ENCODE assay signal across 8 cellular contexts in the genomic region with DNA sequence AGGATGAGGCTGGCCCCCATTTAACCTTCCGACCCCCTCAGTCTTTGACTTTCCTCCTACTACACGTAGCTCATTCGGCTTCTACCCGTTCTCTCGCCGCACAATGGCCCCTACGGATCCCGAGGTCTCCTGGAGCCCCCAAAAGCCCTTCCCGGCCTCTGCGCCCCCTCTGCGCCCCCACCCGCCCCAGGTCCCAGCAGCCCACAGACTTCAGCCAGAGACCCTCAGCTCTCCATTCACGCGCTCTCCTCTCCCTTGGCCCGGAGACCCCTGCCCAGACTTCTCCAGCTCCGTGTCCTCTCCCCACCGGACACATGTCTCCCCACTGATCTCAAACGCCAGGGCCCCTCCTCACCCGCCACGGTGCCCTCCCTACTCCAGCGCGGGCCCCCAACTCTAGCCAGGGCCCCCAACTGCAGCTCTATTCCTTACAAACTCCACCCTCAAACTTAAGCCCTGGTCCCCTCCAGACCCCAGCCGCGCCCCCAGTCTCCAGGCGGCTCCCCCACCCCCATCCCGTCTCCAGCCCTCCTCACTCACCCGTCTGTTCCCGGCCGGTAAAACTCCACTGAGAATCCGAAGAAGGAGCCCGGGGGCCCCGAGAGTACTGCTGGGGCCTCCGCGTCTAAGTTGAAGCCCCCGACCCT. TPM values are rescaled to one million over a fixed set of nuclear protein-coding genes. Genes with fewer than 3 reads are reported as not detected.
DNase-seq lines count a peak whose midpoint lies in the region; ATAC-seq and TF ChIP-seq lines count a peak whose summit lies in the region.

No MANE protein-coding gene starts in this region.

- peak; percentile 7 to 48 for ATAC-seq in natural killer cell treated with Interleukin-12 subunit alpha and Interleukin-12 subunit beta and Interleukin-15 and Interleukin-18, amount 100 ng/mL, for 72 hours
- no peak for ATAC-seq in HG03520 (IDR thresholded peaks at IDR 0.05; ENCODE audit: unreplicated experiment)

- H3K9me3 ChIP-seq in MG63 = no peaks in the 10 kb centered on the region
- H3K9me3 ChIP-seq in endodermal cell (ENCODE audit: control insufficient read depth, low read length) = no peaks in the 10 kb centered on the region

- H3K9me3 Mint-ChIP-seq in endodermal cell = no peaks in the 10 kb centered on the region
- no peaks in the 10 kb centered on the region for H3K9me3 Mint-ChIP-seq in natural killer cell treated with Interleukin-12 subunit alpha and Interleukin-12 subunit beta and Interleukin-15 and Interleukin-18, amount 100 ng/mL, for 72 hours

- H3K4me3 ChIP-seq in AG09309 (ENCODE audit: control insufficient read depth, low read depth, low read length) (peak overlapping the region; percentile 97), MG63 (peak overlapping the region; percentile 92), endodermal cell (ENCODE audit: low read length) (peak overlapping the region; percentile 93)

- H3K36me3 Mint-ChIP-seq in endodermal cell (ENCODE audit: low read depth) = peaks cover 14% of the 10 kb centered on the region
- no peaks in the 10 kb centered on the region for H3K36me3 Mint-ChIP-seq in natural killer cell treated with Interleukin-12 subunit alpha and Interleukin-12 subunit beta and Interleukin-15 and Interleukin-18, amount 100 ng/mL, for 72 hours

- H3K36me3 ChIP-seq in MG63 = peaks cover 10% of the 10 kb centered on the region
- H3K36me3 ChIP-seq in endodermal cell (ENCODE audit: control insufficient read depth, insufficient read depth, low read length) = peaks cover 6% of the 10 kb centered on the region

- peaks cover 16% of the 10 kb centered on the region for H3K4me1 ChIP-seq in endodermal cell (ENCODE audit: control insufficient read depth, insufficient read depth, low read length)

- H3K4me3 Mint-ChIP-seq in endodermal cell = peak overlapping the region; percentile 96
- peak overlapping the region; percentile 93 for H3K4me3 Mint-ChIP-seq in natural killer cell treated with Interleukin-12 subunit alpha and Interleukin-12 subunit beta and Interleukin-15 and Interleukin-18, amount 100 ng/mL, for 72 hours

- DNase-seq in AG09309 (ENCODE audit: low read depth) (no peak), MG63 (no peak), endodermal cell (no peak), COLO668 (lab: John Stamatoyannopoulos, UW; ENCODE audit: unreplicated experiment) (no peak), NK-92 (lab: John Stamatoyannopoulos, UW; ENCODE audit: unreplicated experiment) (no peak)
- DNase-seq in natural killer cell treated with Interleukin-12 subunit alpha and Interleukin-12 subunit beta and Interleukin-15 and Interleukin-18, amount 100 ng/mL, for 72 hours (ENCODE audit: low spot score) = no peak
- DNase-seq in stimulated activated CD4-positive, alpha-beta T cell treated with anti-CD3 and anti-CD28 coated beads, Interleukin-4, amount 100 ng/mL, for 4 hours = no peak

- TF ChIP-seq CTCF in AG09309 (IDR thresholded peaks at IDR 0.05; ENCODE audit: control insufficient read depth, insufficient read depth, low read depth, low read length, missing control alignments) = no peak
- no peak for TF ChIP-seq CTCF in endodermal cell (conservative IDR thresholded peaks at IDR 0.05)

- peak overlapping the region; percentile 82 for H3K9ac ChIP-seq in endodermal cell (ENCODE audit: extremely low read depth, low read length, poor library complexity, severe bottlenecking)

- no peaks in the 10 kb centered on the region for H3K27me3 ChIP-seq in MG63
- H3K27me3 ChIP-seq in endodermal cell (ENCODE audit: control insufficient read depth, insufficient read depth, low read length, poor library complexity, severe bottlenecking) = no peaks in the 10 kb centered on the region

- H3K4me1 Mint-ChIP-seq in endodermal cell = peaks cover 55% of the 10 kb centered on the region
- peaks cover 47 to 48% of the 10 kb centered on the region in 2 donors for H3K4me1 Mint-ChIP-seq in natural killer cell treated with Interleukin-12 subunit alpha and Interleukin-12 subunit beta and Interleukin-15 and Interleukin-18, amount 100 ng/mL, for 72 hours (ENCODE audit: low read depth in 2 of 2)

- 0% methylated on average over 6 to 35 of the region's 35 CpGs for WGBS in endodermal cell (ENCODE audit: insufficient coverage in 1 of 2, insufficient read length in 1 of 2), 2 experiments

- H3K27me3 Mint-ChIP-seq in endodermal cell (ENCODE audit: insufficient read depth) = peaks cover 6% of the 10 kb centered on the region
- H3K27me3 Mint-ChIP-seq in natural killer cell treated with Interleukin-12 subunit alpha and Interleukin-12 subunit beta and Interleukin-15 and Interleukin-18, amount 100 ng/mL, for 72 hours = no peaks in the 10 kb centered on the region

- H3K27ac ChIP-seq in endodermal cell (ENCODE audit: low read depth, low read length) = no peak overlapping the region

- peak overlapping the region; percentile 81 for H3K27ac Mint-ChIP-seq in endodermal cell
- H3K27ac Mint-ChIP-seq in natural killer cell treated with Interleukin-12 subunit alpha and Interleukin-12 subunit beta and Interleukin-15 and Interleukin-18, amount 100 ng/mL, for 72 hours = peak overlapping the region; percentile 85 to 98

RNA-seq across cellular contexts. Expression of a gene that starts 0.5 kb away (rescaled TPM):
- 74.3 and 91.5 TPM in 2 replicates for total RNA-seq in MG63 (2014; rRNA removed; shearing (Covaris generic); ENCODE audit: low replicate concordance)
- 100 to 1,000 TPM; 189 to 243 TPM for total RNA-seq in endodermal cell
- polyA plus RNA-seq in endodermal cell (2013, experiment 1 of 2) = 71.1 TPM
- 77.0 TPM for polyA plus RNA-seq in endodermal cell (2013, experiment 2 of 2)
- 10 to 100 TPM; 31.8 to 32.1 TPM for total RNA-seq in natural killer cell treated with Interleukin-12 subunit alpha and Interleukin-12 subunit beta and Interleukin-15 and Interleukin-18, amount 100 ng/mL, for 72 hours

RNA-seq across cellular contexts. Expression of a gene that starts 34.0 kb away (rescaled TPM):
- total RNA-seq in MG63 (2014; rRNA removed; shearing (Covaris generic); ENCODE audit: low replicate concordance) = 0.89 TPM in 1 of 2 replicates, not detected in the other
- total RNA-seq in endodermal cell = 10 to 100 TPM; 10.5 to 16.3 TPM
- polyA plus RNA-seq in endodermal cell (2013, experiment 1 of 2) = 39.3 TPM
- polyA plus RNA-seq in endodermal cell (2013, experiment 2 of 2) = 35.5 TPM
- total RNA-seq in natural killer cell treated with Interleukin-12 subunit alpha and Interleukin-12 subunit beta and Interleukin-15 and Interleukin-18, amount 100 ng/mL, for 72 hours = 1 to 10 TPM; 1.1 to 1.5 TPM

RNA-seq across cellular contexts. Expression of a gene that starts 54.3 kb away (rescaled TPM):
- not detected in 2 replicates for total RNA-seq in MG63 (2014; rRNA removed; shearing (Covaris generic); ENCODE audit: low replicate concordance)
- total RNA-seq in endodermal cell = not detected
- 0.11 TPM for polyA plus RNA-seq in endodermal cell (2013, experiment 1 of 2)
- polyA plus RNA-seq in endodermal cell (2013, experiment 2 of 2) = not detected
- total RNA-seq in natural killer cell treated with Interleukin-12 subunit alpha and Interleukin-12 subunit beta and Interleukin-15 and Interleukin-18, amount 100 ng/mL, for 72 hours = 10 to 100 TPM; 23.5 to 91.5 TPM

RNA-seq across cellular contexts. Expression of a gene that starts 54.8 kb away (rescaled TPM):
- total RNA-seq in MG63 (2014; rRNA removed; shearing (Covaris generic); ENCODE audit: low replicate concordance) = not detected in 2 replicates
- total RNA-seq in endodermal cell = not detected
- polyA plus RNA-seq in endodermal cell (2013, experiment 1 of 2) = not detected
- polyA plus RNA-seq in endodermal cell (2013, experiment 2 of 2) = not detected
- 10 to 100 TPM in 1 of 2 donors, 1 to 10 TPM in 1; 7.2 to 10.5 TPM for total RNA-seq in natural killer cell treated with Interleukin-12 subunit alpha and Interleukin-12 subunit beta and Interleukin-15 and Interleukin-18, amount 100 ng/mL, for 72 hours

Comparison
In these comparisons a context has a peak if more than half of its experiments do, and no peak if none do; other contexts are left out.
1. RNA of a gene that starts 54.3 kb away (total RNA-seq): 23.5 to 91.5 TPM in natural killer cell treated with Interleukin-12 subunit alpha and Interleukin-12 subunit beta and Interleukin-15 and Interleukin-18, amount 100 ng/mL, for 72 hours; not detected in endodermal cell and not detected in MG63; every median in the first group is over 10 times any median in the second.
2. Peak in every context shown above with its lines, with median percentiles within 50 percentile points of each other: H3K4me3 ChIP-seq.